ENCODE assay signal across 12 cellular contexts in genomic region chr14:36478782-36479181, GRCh38. TPM values are rescaled to one million over a fixed set of nuclear protein-coding genes. Genes with fewer than 3 reads are reported as not detected.
DNase-seq lines count a peak whose midpoint lies in the region; ATAC-seq, FAIRE-seq and TF ChIP-seq lines count a peak whose summit lies in the region.
"Had no signal": no experiment of that assay in that cellular context is flagged by ENCODE, and none has a peak within 500 bp of the region (broad histone marks: within the 10 kb centered on the region; RNA-seq: fewer than 3 reads in every experiment).

No MANE protein-coding gene starts in this region.

- CTCF ChIA-PET in MCF 10A (lab: Yijun Ruan, JAX), result interaction anchor here (0.8 to 1.1 kb wide), 2 partner anchors 75 to 111 kb away, joined by 3 to 4 read pairs; no protein-coding TSS in a partner anchor

- peaks cover 26% of the 10 kb centered on the region for H3K27me3 Mint-ChIP-seq in MCF 10A (ENCODE audit: insufficient read depth, unreplicated experiment)
- peaks cover 22% of the 10 kb centered on the region for H3K27me3 Mint-ChIP-seq in stimulated activated naive CD8-positive, alpha-beta T cell treated with anti-CD3 and anti-CD28 coated beads, Interleukin-15, amount 100 ng/mL, for 72 hours

- ATAC-seq in HG02973 (IDR thresholded peaks at IDR 0.05; ENCODE audit: unreplicated experiment) (peak; percentile 49), heart left ventricle (no peak), GM21737 (IDR thresholded peaks at IDR 0.05; ENCODE audit: unreplicated experiment) (no peak)
- ATAC-seq in stimulated activated naive CD8-positive, alpha-beta T cell treated with anti-CD3 and anti-CD28 coated beads, Interleukin-15, amount 100 ng/mL, for 72 hours, result peak; percentile 91
- ATAC-seq: left ventricle myocardium superior had no signal

- H3K4me3 ChIP-seq in breast epithelium, result no peak overlapping the region
- H3K4me3 ChIP-seq in heart left ventricle, result no peak overlapping the region

- H3K9me3 ChIP-seq in breast epithelium (no peaks in the 10 kb centered on the region), heart left ventricle (no peaks in the 10 kb centered on the region)

- peak; percentile 39 for DNase-seq in MCF 10A (ENCODE audit: unreplicated experiment)
- no peak for DNase-seq in breast epithelium (ENCODE audit: low spot score in 2 of 2)
- DNase-seq in RCC 7860 (ENCODE audit: low spot score), result peak; percentile 65
- peak in 1 of 2 donors; percentile 14 for DNase-seq in stimulated activated naive CD8-positive, alpha-beta T cell treated with anti-CD3 and anti-CD28 coated beads, Interleukin-15, amount 100 ng/mL, for 72 hours
- DNase-seq in heart left ventricle, result no peak
- no peak for DNase-seq in ureter (ENCODE audit: low spot score)
- DNase-seq: DMS 273 treated with DMSO at 0.1 percent for 48 hours, left ventricle myocardium superior had no signal

- 0 to 45% (median 0%) methylated on average over 1 of the region's 1 CpG for WGBS in heart left ventricle, 4 donors

- POLR2A ChIA-PET in MCF 10A (lab: Yijun Ruan, JAX), result interaction anchor here (0.7 to 0.9 kb wide), 2 partner anchors 14 to 423 kb away, joined by 3 read pairs; no protein-coding TSS in a partner anchor

- peaks cover 0 to 9% of the 10 kb centered on the region in 2 donors for H3K27me3 ChIP-seq in breast epithelium
- peaks cover 0 to 31% (median 0%) of the 10 kb centered on the region in 9 donors for H3K27me3 ChIP-seq in heart left ventricle

- no peaks in the 10 kb centered on the region for H3K9me3 Mint-ChIP-seq in MCF 10A (ENCODE audit: unreplicated experiment)
- H3K9me3 Mint-ChIP-seq in stimulated activated naive CD8-positive, alpha-beta T cell treated with anti-CD3 and anti-CD28 coated beads, Interleukin-15, amount 100 ng/mL, for 72 hours, result peaks cover 7 to 8% of the 10 kb centered on the region in 2 donors

- peaks cover 5% of the 10 kb centered on the region for H3K4me1 Mint-ChIP-seq in MCF 10A (ENCODE audit: insufficient read depth, unreplicated experiment)
- peaks cover 4% of the 10 kb centered on the region for H3K4me1 Mint-ChIP-seq in stimulated activated naive CD8-positive, alpha-beta T cell treated with anti-CD3 and anti-CD28 coated beads, Interleukin-15, amount 100 ng/mL, for 72 hours

- H3K36me3 ChIP-seq in breast epithelium (no peaks in the 10 kb centered on the region), heart left ventricle (no peaks in the 10 kb centered on the region)

- H3K36me3 Mint-ChIP-seq in MCF 10A (ENCODE audit: insufficient read depth, unreplicated experiment), result no peaks in the 10 kb centered on the region

- TF ChIP-seq POLR2A in breast epithelium (IDR thresholded peaks at IDR 0.05) (no peak), heart left ventricle (IDR thresholded peaks at IDR 0.05) (no peak)

- intact Hi-C loops in MCF 10A (cut with micrococcal nuclease) (no loop called here), breast epithelium (cut with DNase I; ENCODE audit: low total_unique reads) (no loop called here), heart left ventricle (cut with DNase I) (no loop called here)

- TF ChIP-seq CTCF in MCF 10A (IDR thresholded peaks at IDR 0.05; ENCODE audit: unreplicated experiment), result no peak
- TF ChIP-seq CTCF in breast epithelium (IDR thresholded peaks at IDR 0.05), result no peak
- no peak for TF ChIP-seq CTCF in heart left ventricle (IDR thresholded peaks at IDR 0.05)

- H3K27ac ChIP-seq in breast epithelium (no peak overlapping the region), heart left ventricle (no peak overlapping the region)

- no peak for FAIRE-seq in RCC 7860 (lab: Jason Lieb, UNC)
- FAIRE-seq: GM12891 had no signal

- H3K4me3 Mint-ChIP-seq in MCF 10A (ENCODE audit: unreplicated experiment), result no peak overlapping the region
- H3K4me3 Mint-ChIP-seq in stimulated activated naive CD8-positive, alpha-beta T cell treated with anti-CD3 and anti-CD28 coated beads, Interleukin-15, amount 100 ng/mL, for 72 hours, result no peak overlapping the region

- H3K4me1 ChIP-seq in breast epithelium, result no peaks in the 10 kb centered on the region
- H3K4me1 ChIP-seq in heart left ventricle, result no peaks in the 10 kb centered on the region

- H3K27ac Mint-ChIP-seq in MCF 10A (ENCODE audit: low read depth, unreplicated experiment), result no peak overlapping the region
- no peak overlapping the region for H3K27ac Mint-ChIP-seq in stimulated activated naive CD8-positive, alpha-beta T cell treated with anti-CD3 and anti-CD28 coated beads, Interleukin-15, amount 100 ng/mL, for 72 hours

- BruUV-seq in MCF 10A (replicated peaks; lab: Mats Ljungman, UMichigan), result no TSS peak

RNA-seq across cellular contexts. Expression of gene NKX2-1, which starts 41.2 kb away (rescaled TPM):
- not detected in 2 replicates for total RNA-seq in MCF 10A (2022)
- not detected for total RNA-seq in breast epithelium
- total RNA-seq in heart left ventricle, result not detected
- not detected for polyA plus RNA-seq in heart left ventricle
- not detected for total RNA-seq in ureter
- total RNA-seq: glomerular endothelial cell, left ventricle myocardium superior had no signal

Comparison
In these comparisons a context has a peak if more than half of its experiments do, and no peak if none do; other contexts are left out.
1. DNase-seq: peak in MCF 10A (single experiment) and RCC 7860 (single experiment); none in breast epithelium (0 of 2), heart left ventricle (0 of 5) and ureter (single experiment).
2. ATAC-seq: peak in HG02973 (single experiment) and stimulated activated naive CD8-positive, alpha-beta T cell treated with anti-CD3 and anti-CD28 coated beads, Interleukin-15, amount 100 ng/mL, for 72 hours (single experiment); none in heart left ventricle (0 of 4) and GM21737 (single experiment).